Comparison of ENCODE assay signal across 13 cellular contexts in genomic region chr18:10715791-10716190, GRCh38.
DNase-seq lines count a peak whose midpoint lies in the region.
"Had no signal": no experiment of that assay in that cellular context is flagged by ENCODE, and none has a peak within 500 bp of the region (broad histone marks: within the 10 kb centered on the region; RNA-seq: fewer than 3 reads in every experiment).

No MANE protein-coding gene starts in this region.

- H4K8ac ChIP-seq in neuronal stem cell (ENCODE audit: low read depth, low read length), result no peak overlapping the region

- no peaks in the 10 kb centered on the region for H3K36me3 ChIP-seq in neuronal stem cell (replicated peaks in 1 of 2; ENCODE audit: control insufficient read depth in 2 of 2, insufficient read depth in 2 of 2, low read length in 2 of 2)
- H3K36me3 ChIP-seq: cardiac muscle cell, gastrocnemius medialis had no signal

- H2BK5ac ChIP-seq in neuronal stem cell (ENCODE audit: low read length), result no peak overlapping the region

- no peak overlapping the region for H2BK120ac ChIP-seq in neuronal stem cell (ENCODE audit: low read depth, low read length)

- no peak overlapping the region for H3K23ac ChIP-seq in neuronal stem cell (ENCODE audit: low read depth, low read length, poor library complexity)

- no peak overlapping the region for H2AFZ ChIP-seq in neuronal stem cell (ENCODE audit: low read length)

- no peak overlapping the region for H3K14ac ChIP-seq in neuronal stem cell (ENCODE audit: low read length)

- H4K91ac ChIP-seq in neuronal stem cell (ENCODE audit: low read depth, low read length, poor library complexity), result no peak overlapping the region

- no peak overlapping the region for H3K4me3 ChIP-seq in neuronal stem cell (ENCODE audit: low read length in 2 of 2)
- H3K4me3 ChIP-seq: cardiac muscle cell, gastrocnemius medialis had no signal

- in situ Hi-C loops in SK-MEL-5 (cut with HindIII; ENCODE audit: low pct_unique_long_range_greater_than_20kb, low sequenced_read_pairs), result no loop called here

- no peak overlapping the region for H2AK5ac ChIP-seq in neuronal stem cell (ENCODE audit: low read depth, low read length)

- no peak overlapping the region for H3K4ac ChIP-seq in neuronal stem cell (ENCODE audit: low read length)

- H3K79me1 ChIP-seq in neuronal stem cell (ENCODE audit: low read depth, low read length), result no peaks in the 10 kb centered on the region

- no peaks in the 10 kb centered on the region for H3K9me3 ChIP-seq in neuronal stem cell (replicated peaks in 1 of 2; ENCODE audit: control insufficient read depth in 2 of 2, insufficient read depth in 1 of 2, low read depth in 1 of 2, low read length in 2 of 2)
- H3K9me3 ChIP-seq: gastrocnemius medialis had no signal

- no peak overlapping the region for H2BK15ac ChIP-seq in neuronal stem cell (ENCODE audit: low read length)

- DNase-seq in DMS53 (lab: John Stamatoyannopoulos, UW) (peak; percentile 47), DMS53 treated with DMSO at 0.1 percent for 48 hours (lab: John Stamatoyannopoulos, UW; ENCODE audit: unreplicated experiment) (no peak), SK-MEL-5 (ENCODE audit: low read depth, low spot score) (peak; percentile 11), fibroblast of the conjunctiva (ENCODE audit: low read depth) (peak; percentile 9), superior temporal gyrus (ENCODE audit: extremely low spot score) (peak; percentile 35), C1 segment of cervical spinal cord (lab: John Stamatoyannopoulos, UW) (no peak), neuronal stem cell (ENCODE audit: low spot score) (no peak)
- DNase-seq in activated T-cell treated with anti-CD3 and anti-CD28 coated beads, Interleukin-2, amount 50 U/mL, for 1 hour, result no peak
- DNase-seq: activated T-cell treated with anti-CD3 and anti-CD28 coated beads, Interleukin-2, amount 50 U/mL, for 72 hours; gastrocnemius medialis; MM.1S had no signal

- WGBS in neuronal stem cell (ENCODE audit: extremely low coverage in 2 of 2, insufficient read length in 2 of 2, insufficient replicate concordance in 1 of 2), 2 donors, result no CpG with 5 or more reads among the region's 9 CpGs

- no peak overlapping the region for H3K4me2 ChIP-seq in neuronal stem cell (ENCODE audit: insufficient read depth, low read length, poor library complexity, severe bottlenecking)

- no peaks in the 10 kb centered on the region for H3K4me1 ChIP-seq in neuronal stem cell (ENCODE audit: control insufficient read depth in 2 of 2, insufficient read depth in 1 of 2, low read depth in 1 of 2, low read length in 2 of 2)
- H3K4me1 ChIP-seq: gastrocnemius medialis had no signal

- H2BK12ac ChIP-seq in neuronal stem cell (ENCODE audit: low read length), result no peak overlapping the region

- H3K9ac ChIP-seq in neuronal stem cell (ENCODE audit: low read depth, low read length, poor library complexity), result no peak overlapping the region

- H3K18ac ChIP-seq in neuronal stem cell (ENCODE audit: low read length), result no peak overlapping the region

- H3K27me3 ChIP-seq in neuronal stem cell (ENCODE audit: control insufficient read depth in 3 of 3, insufficient read depth in 3 of 3, low read depth in 1 of 3, low read length in 3 of 3), result no peaks in the 10 kb centered on the region
- H3K27me3 ChIP-seq: cardiac muscle cell, gastrocnemius medialis had no signal

- H3K27ac ChIP-seq in neuronal stem cell (replicated peaks; ENCODE audit: low read length), result no peak overlapping the region
- H3K27ac ChIP-seq: 22Rv1, cardiac muscle cell, gastrocnemius medialis had no signal

Comparison
In these comparisons a context has a peak if more than half of its experiments do, and no peak if none do; other contexts are left out.
1. DNase-seq: peak in DMS53 (single experiment), SK-MEL-5 (single experiment), fibroblast of the conjunctiva (single experiment) and superior temporal gyrus (single experiment); none in DMS53 treated with DMSO at 0.1 percent for 48 hours (single experiment), C1 segment of cervical spinal cord (0 of 14), activated T-cell treated with anti-CD3 and anti-CD28 coated beads, Interleukin-2, amount 50 U/mL, for 1 hour (single experiment) and neuronal stem cell (single experiment).